8 cellular contexts compared by ENCODE assay signal in genomic region chr20:39885975-39886649, GRCh38.
DNase-seq lines count a peak whose midpoint lies in the region; ATAC-seq, FAIRE-seq and TF ChIP-seq lines count a peak whose summit lies in the region.

No MANE protein-coding gene starts in this region.

- intact Hi-C loops in PC-9 (cut with micrococcal nuclease; ENCODE audit: unreplicated experiment) = loop anchor here (5.0 kb wide), 1 partner anchor 1076 kb away; no protein-coding TSS in a partner anchor

- no peak overlapping the region for H3K9ac ChIP-seq in H1 (replicated peaks in 1 of 4; ENCODE audit: extremely low read depth in 1 of 4, low read depth in 3 of 4, low read length in 3 of 4)

- H3K18ac ChIP-seq in H1 (ENCODE audit: extremely low read depth, low read length) = peak overlapping the region; percentile 76; the same call in 1 of the 2 replicates

- H2BK20ac ChIP-seq in H1 (ENCODE audit: low read length) = peak overlapping the region; percentile 26; the same call in 1 of the 2 replicates

- H3F3A ChIP-seq in PC-9 (ENCODE audit: insufficient read depth, low read depth) = no peaks in the 10 kb centered on the region

- H2BK120ac ChIP-seq in H1 (replicated peaks; ENCODE audit: low read depth, low read length) = no peak overlapping the region

- 0 out of 2 replicates have a peak overlapping the region, but pooled peaks have one; percentile 32 for H2BK5ac ChIP-seq in H1 (ENCODE audit: low read depth, low read length)

- no peaks in the 10 kb centered on the region for H3K4me1 ChIP-seq in PC-9 (replicated peaks; ENCODE audit: insufficient read depth)
- H3K4me1 ChIP-seq in H1 (replicated peaks in 1 of 4; ENCODE audit: control insufficient read depth in 3 of 4, insufficient read depth in 4 of 4, low read length in 3 of 4) = 0 out of 7 replicates have a peak, but pooled peaks cover 0 to 3% (median 0%) of the 10 kb centered on the region in 4 experiments
- H3K4me1 ChIP-seq in lung (ENCODE audit: control insufficient read depth in 2 of 2, insufficient read depth in 2 of 2, low read length in 2 of 2) = no peaks in the 10 kb centered on the region

- no peak overlapping the region for H3K56ac ChIP-seq in H1 (replicated peaks; ENCODE audit: insufficient read length, low read depth, low read length)

- no TSS peak for BruUV-seq in PC-9 (replicated peaks; lab: Mats Ljungman, UMichigan)

- no peaks in the 10 kb centered on the region for H3K79me1 ChIP-seq in H1 (ENCODE audit: low read depth, low read length)

- no peak overlapping the region for H3K4me3 ChIP-seq in PC-9
- H3K4me3 ChIP-seq in H1 (ENCODE audit: extremely low read depth in 1 of 4, insufficient read depth in 2 of 4, low read depth in 3 of 4, low read length in 4 of 4) = no peak overlapping the region
- H3K4me3 ChIP-seq in lung = no peak overlapping the region

- 76% methylated on average over 7 of the region's 7 CpGs; no CpG with 5 or more reads in 1 of the 2 experiments for WGBS in H1 (ENCODE audit: extremely low coverage in 1 of 2, insufficient coverage in 1 of 2, insufficient read length in 1 of 2, insufficient replicate concordance in 2 of 2, low coverage in 1 of 2, low lambda C conversion rate in 2 of 2, missing lambda C conversion rate in 1 of 2), 2 experiments
- 44 to 50% methylated on average over 7 of the region's 7 CpGs for WGBS in lung, 2 donors

- POLR2A ChIA-PET in PC-9 (lab: Charles Lee; ENCODE audit: unreplicated experiment) = no interaction called here
- POLR2A ChIA-PET in H1 (lab: Charles Lee; ENCODE audit: partially characterized antibody) = interaction anchor here (0.6 kb wide), 1 partner anchor 390 kb away, joined by 3 read pairs; no protein-coding TSS in a partner anchor

- no peak for TF ChIP-seq EP300 in H1 (IDR thresholded peaks at IDR 0.05; ENCODE audit: borderline replicate concordance in 1 of 2, low read depth in 2 of 2, low read length in 2 of 2)

- TF ChIP-seq CTCF in AG09319 (IDR thresholded peaks at IDR 0.05; ENCODE audit: low read depth, low read length) (peak; percentile 69), PC-9 (conservative IDR thresholded peaks at IDR 0.05) (peak; percentile 58), H1 (IDR thresholded peaks at IDR 0.05; ENCODE audit: control extremely low read depth in 1 of 3, insufficient read depth in 1 of 3, low read depth in 1 of 3, low read length in 3 of 3) (peak; percentile 60 to 66 (median 63)), lung (IDR thresholded peaks at IDR 0.05; ENCODE audit: control extremely low read depth, extremely low read depth) (peak; percentile 15)

- H3K23ac ChIP-seq in H1 (ENCODE audit: insufficient read length) = no peak overlapping the region

- H3K36me3 ChIP-seq in PC-9 (ENCODE audit: low read depth) (no peaks in the 10 kb centered on the region), H1 (ENCODE audit: control insufficient read depth in 2 of 4, insufficient read depth in 4 of 4, low read length in 3 of 4) (no peaks in the 10 kb centered on the region), lung (ENCODE audit: control insufficient read depth in 2 of 2, insufficient read depth in 2 of 2, low read length in 2 of 2) (no peaks in the 10 kb centered on the region)

- CTCF ChIA-PET in PC-9 (lab: Charles Lee) (no interaction called here), H1 (lab: Charles Lee; ENCODE audit: partially characterized antibody) (interaction anchor here (2.8 kb wide), 1 partner anchor 12 kb away, joined by 7 read pairs; no protein-coding TSS in a partner anchor)

- H3K9me3 ChIP-seq in PC-9 (ENCODE audit: insufficient read depth, low read depth) = no peaks in the 10 kb centered on the region
- peaks cover 7 to 8% of the 10 kb centered on the region in 2 experiments; a peak in 3 of 4 replicates for H3K9me3 ChIP-seq in H1 (ENCODE audit: insufficient read depth in 2 of 2, low read depth in 1 of 2, low read length in 1 of 2)
- peaks cover 0 to 6% of the 10 kb centered on the region in 2 donors for H3K9me3 ChIP-seq in lung (ENCODE audit: control insufficient read depth in 2 of 2, insufficient read depth in 1 of 2, low read length in 1 of 2)

- no peak overlapping the region for H3K4ac ChIP-seq in H1 (replicated peaks; ENCODE audit: insufficient read length, low read depth, low read length)

- H4K5ac ChIP-seq in H1 (ENCODE audit: insufficient read length, low read depth, low read length) = no peak overlapping the region

- no peaks in the 10 kb centered on the region for H3K79me2 ChIP-seq in PC-9 (ENCODE audit: low read depth)
- no peaks in the 10 kb centered on the region for H3K79me2 ChIP-seq in H1 (ENCODE audit: control insufficient read depth in 1 of 2, insufficient read depth in 2 of 2, low read length in 2 of 2)

- H2BK12ac ChIP-seq in H1 (ENCODE audit: low read depth, low read length) = no peak overlapping the region

- H3K27ac ChIP-seq in PC-9 (no peak overlapping the region), H1 (ENCODE audit: low read depth, low read length) (no peak overlapping the region), lung (ENCODE audit: low read depth in 1 of 2, low read length in 1 of 2) (no peak overlapping the region)

- no peaks in the 10 kb centered on the region for H3K9me2 ChIP-seq in PC-9 (ENCODE audit: insufficient read depth)

- no peak overlapping the region for H2BK15ac ChIP-seq in H1 (ENCODE audit: low read length)

- no peak overlapping the region for H3K14ac ChIP-seq in H1 (ENCODE audit: insufficient read length)

- H4K91ac ChIP-seq in H1 (replicated peaks; ENCODE audit: insufficient read length, low read length) = peak overlapping the region; percentile 78

- no peak for TF ChIP-seq POLR2A in H1 (IDR thresholded peaks at IDR 0.05; ENCODE audit: control extremely low read depth in 1 of 2, low read depth in 2 of 2, low read length in 2 of 2)

- H3K27me3 ChIP-seq in PC-9 (ENCODE audit: insufficient read depth, low read depth) (no peaks in the 10 kb centered on the region), H1 (replicated peaks in 1 of 4; ENCODE audit: control insufficient read depth in 3 of 4, extremely low read depth in 1 of 4, insufficient read depth in 3 of 4, low read length in 3 of 4) (no peaks in the 10 kb centered on the region), lung (ENCODE audit: control insufficient read depth, insufficient read depth) (no peaks in the 10 kb centered on the region)

- no peak overlapping the region; the same call in 1 of the 2 replicates for H2AK5ac ChIP-seq in H1 (ENCODE audit: low read depth, low read length)

- no peak for ATAC-seq in lung (ENCODE audit: insufficient read depth, low FRiP score)
- no peak for ATAC-seq in GM21528 (IDR thresholded peaks at IDR 0.05; ENCODE audit: low FRiP score, unreplicated experiment)
- ATAC-seq in GM19328 (IDR thresholded peaks at IDR 0.05; ENCODE audit: unreplicated experiment) = no peak

- no peaks in the 10 kb centered on the region for H3K23me2 ChIP-seq in H1 (ENCODE audit: low read depth, low read length)

- DNase-seq in AG09319 (ENCODE audit: extremely low read depth, low read depth) (peak; percentile 61), GM18507 (ENCODE audit: extremely low spot score, insufficient read length, low read depth) (no peak), PC-9 (peak; percentile 16 to 64), H1 (ENCODE audit: low read depth in 1 of 2, low spot score in 2 of 2) (peak; percentile 66 to 80), lung (ENCODE audit: low spot score) (peak; percentile 45), GF-D8 (lab: John Stamatoyannopoulos, UW) (no peak)

- H4K20me1 ChIP-seq in PC-9 (ENCODE audit: insufficient read depth) (no peaks in the 10 kb centered on the region), H1 (replicated peaks in 1 of 2; ENCODE audit: control insufficient read depth in 1 of 2, insufficient read depth in 2 of 2, low read length in 2 of 2) (no peaks in the 10 kb centered on the region)

- H2AFZ ChIP-seq in PC-9 (no peak overlapping the region), H1 (ENCODE audit: low read length) (0 out of 2 replicates have a peak overlapping the region, but pooled peaks have one; percentile 26)

- FAIRE-seq in GM18507 (lab: Jason Lieb, UNC) = peak; percentile 67
- peak; percentile 82 for FAIRE-seq in H1 (lab: Jason Lieb, UNC)

- H4K8ac ChIP-seq in H1 (ENCODE audit: extremely low read depth, insufficient read depth, low read length) = no peak overlapping the region

- TF ChIP-seq RAD21 in H1 (IDR thresholded peaks at IDR 0.05 in 1 of 2, conservative IDR thresholded peaks at IDR 0.05 in 1 of 2; ENCODE audit: low read depth in 2 of 2, low read length in 2 of 2) = peak; percentile 82 to 84

- H3K4me2 ChIP-seq in PC-9 (no peak overlapping the region), H1 (ENCODE audit: insufficient read depth in 1 of 2, low read depth in 2 of 2, low read length in 2 of 2) (no peak overlapping the region)

TF ChIP-seq in H1, 55 proteins besides CTCF, POLR2A, EP300 and RAD21:
- TF ChIP-seq BRCA1 (IDR thresholded peaks at IDR 0.05; ENCODE audit: low read depth, low read length) (no peak), JUND (IDR thresholded peaks at IDR 0.05; ENCODE audit: low read length) (0 out of 2 replicates have a peak, but pooled peaks have one; percentile 11), KDM5A (IDR thresholded peaks at IDR 0.05; ENCODE audit: low read length) (no peak), E2F6 (IDR thresholded peaks at IDR 0.05) (no peak), TEAD4 (IDR thresholded peaks at IDR 0.05; ENCODE audit: low read depth, low read length) (peak; percentile 81), SUZ12 (IDR thresholded peaks at IDR 0.05; ENCODE audit: low read length) (no peak), ASH2L (IDR thresholded peaks at IDR 0.05; ENCODE audit: low read length) (no peak), ZNF274 (IDR thresholded peaks at IDR 0.05; ENCODE audit: borderline replicate concordance, extremely low read depth, low read length) (peak; percentile 20; the same call in 1 of the 2 replicates), MAFK (IDR thresholded peaks at IDR 0.05; ENCODE audit: low read depth, low read length) (no peak)

Comparison
In these comparisons a context has a peak if more than half of its experiments do, and no peak if none do; other contexts are left out.
1. DNase-seq: peak in AG09319 (single experiment), PC-9 (2 of 2), H1 (2 of 2) and lung (single experiment); none in GM18507 (single experiment) and GF-D8 (single experiment).
2. CTCF ChIP-seq: peak in every context shown above with its lines; median percentile 69 in AG09319; 63 in H1; 58 in PC-9; 15 in lung.